10 cellular contexts compared by ENCODE assay signal in genomic region chr6:52603000-52603795, GRCh38. TPM values are rescaled to one million over a fixed set of nuclear protein-coding genes. Genes with fewer than 3 reads are reported as not detected.
DNase-seq lines count a peak whose midpoint lies in the region; FAIRE-seq and TF ChIP-seq lines count a peak whose summit lies in the region.
"Had no signal": no experiment of that assay in that cellular context is flagged by ENCODE, and none has a peak within 500 bp of the region (broad histone marks: within the 10 kb centered on the region; RNA-seq: fewer than 3 reads in every experiment).

No MANE protein-coding gene starts in this region.

- WGBS in thyroid gland, 2 donors = 74 to 87% methylated on average over 3 of the region's 3 CpGs

- no peaks in the 10 kb centered on the region for H3K36me3 ChIP-seq in thyroid gland

- FAIRE-seq in H54 (lab: Jason Lieb, UNC) = peak; percentile 80
- FAIRE-seq: colon had no signal

- TF ChIP-seq CTCF in fibroblast of mammary gland (conservative IDR thresholded peaks at IDR 0.05; ENCODE audit: control insufficient read depth, insufficient read depth, low read depth, low read length) (peak; percentile 22), thyroid gland (IDR thresholded peaks at IDR 0.05) (no peak)

- intact Hi-C loops in thyroid gland (cut with DNase I) = no loop called here

- H3K4me1 ChIP-seq in thyroid gland = peaks cover 0 to 5% of the 10 kb centered on the region in 2 donors

- no peaks in the 10 kb centered on the region for H3K27me3 ChIP-seq in thyroid gland

- H3K9me3 ChIP-seq in thyroid gland = no peaks in the 10 kb centered on the region

- no peak overlapping the region for H3K4me3 ChIP-seq in fibroblast of mammary gland (ENCODE audit: control insufficient read depth, low read depth, low read length)
- H3K4me3 ChIP-seq in thyroid gland (replicated peaks in 1 of 3) = no peak overlapping the region

- no peak overlapping the region for H3K27ac ChIP-seq in thyroid gland
- H3K27ac ChIP-seq: parathyroid adenoma had no signal

- DNase-seq in H54 (ENCODE audit: insufficient read length, low spot score) (peak; percentile 55), RKO (ENCODE audit: low spot score) (peak; percentile 48), fibroblast of mammary gland (ENCODE audit: low read depth) (peak; percentile 92), smooth muscle cell of the brain vasculature (ENCODE audit: low read depth, low spot score) (peak; percentile 45), GM19240 (ENCODE audit: insufficient read length, low spot score) (no peak), thyroid gland (no peak)
- no peak for DNase-seq in activated CD4-positive, alpha-beta T cell treated with anti-CD3 and anti-CD28 coated beads for 1 hour
- DNase-seq: NCI-H2029 treated with DMSO at 0.1 percent for 48 hours had no signal

- TF ChIP-seq POLR2A in H54 (IDR thresholded peaks at IDR 0.05; ENCODE audit: low read depth, low read length) = no peak
- TF ChIP-seq POLR2A in thyroid gland (IDR thresholded peaks at IDR 0.05) = no peak

RNA-seq across cellular contexts. Expression of gene TRAM2, which starts 26.3 kb away (rescaled TPM):
- 10 to 100 TPM; 16.5 to 21.8 (median 19.7) TPM for total RNA-seq in thyroid gland

Comparison
In these comparisons a context has a peak if more than half of its experiments do, and no peak if none do; other contexts are left out.
1. DNase-seq: peak in H54 (single experiment), RKO (single experiment), fibroblast of mammary gland (single experiment) and smooth muscle cell of the brain vasculature (single experiment); none in activated CD4-positive, alpha-beta T cell treated with anti-CD3 and anti-CD28 coated beads for 1 hour (single experiment), GM19240 (single experiment) and thyroid gland (0 of 2).